Comparison of ENCODE assay signal across 16 cellular contexts in the genomic region with DNA sequence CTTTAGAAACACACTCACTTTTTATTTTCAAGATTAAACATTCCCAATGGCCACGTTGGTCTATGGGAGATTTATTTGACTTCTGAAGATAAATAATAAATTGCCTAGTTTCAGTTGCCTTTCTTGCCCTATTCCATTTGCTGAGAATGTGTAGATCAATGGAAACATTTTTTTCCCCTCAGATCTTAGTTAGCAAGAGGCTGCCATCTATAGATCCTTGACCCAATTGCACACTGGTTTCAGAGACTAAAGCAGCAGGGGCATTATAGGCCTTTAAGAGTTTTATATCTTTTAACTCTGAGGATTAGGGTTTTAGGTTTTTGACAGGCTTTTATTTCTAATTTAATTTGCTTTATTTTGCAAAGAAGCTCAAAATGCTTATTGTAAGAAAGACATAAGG.
DNase-seq lines count a peak whose midpoint lies in the region; FAIRE-seq and TF ChIP-seq lines count a peak whose summit lies in the region.
"Had no signal": no experiment of that assay in that cellular context is flagged by ENCODE, and none has a peak within 500 bp of the region (broad histone marks: within the 10 kb centered on the region; RNA-seq: fewer than 3 reads in every experiment).

No MANE protein-coding gene starts in this region.

- H3K36me3 ChIP-seq in spleen (no peaks in the 10 kb centered on the region), esophagus squamous epithelium (no peaks in the 10 kb centered on the region)
- H3K36me3 ChIP-seq: right lobe of liver, thyroid gland had no signal

- WGBS in spleen, 5 donors = 63 to 83% (median 73%) methylated on average over 1 of the region's 1 CpG
- 39 to 48% methylated on average over 1 of the region's 1 CpG for WGBS in esophagus squamous epithelium, 2 donors

- TF ChIP-seq POLR2A in GM12891 (IDR thresholded peaks at IDR 0.05; ENCODE audit: low read depth, low read length) (no peak), spleen (IDR thresholded peaks at IDR 0.05) (no peak), esophagus squamous epithelium (IDR thresholded peaks at IDR 0.05) (no peak)

- H3K4me3 ChIP-seq in spleen (no peak overlapping the region), esophagus squamous epithelium (no peak overlapping the region)
- H3K4me3 ChIP-seq: coronary artery, right lobe of liver, thyroid gland had no signal

- no peaks in the 10 kb centered on the region for H3K27me3 ChIP-seq in spleen (replicated peaks in 1 of 7)
- H3K27me3 ChIP-seq in esophagus squamous epithelium = peaks cover 0 to 7% (median 0%) of the 10 kb centered on the region in 4 donors
- H3K27me3 ChIP-seq: right lobe of liver, thyroid gland had no signal

- H3K4me1 ChIP-seq in spleen (no peaks in the 10 kb centered on the region), esophagus squamous epithelium (peaks cover 0 to 3% (median 0%) of the 10 kb centered on the region in 3 donors)
- H3K4me1 ChIP-seq: right lobe of liver, thyroid gland had no signal

- H3K9me3 ChIP-seq in spleen = no peaks in the 10 kb centered on the region
- no peaks in the 10 kb centered on the region for H3K9me3 ChIP-seq in esophagus squamous epithelium
- H3K9me3 ChIP-seq: right lobe of liver, thyroid gland had no signal

- H3K27ac ChIP-seq in VCaP (no peak overlapping the region), spleen (no peak overlapping the region), esophagus squamous epithelium (no peak overlapping the region)
- H3K27ac ChIP-seq: coronary artery, right lobe of liver, thyroid gland had no signal

- peak; percentile 14 for FAIRE-seq in A204.1 (lab: Jason Lieb, UNC)
- FAIRE-seq in GM12891 (lab: Jason Lieb, UNC) = peak; percentile 54
- FAIRE-seq: keratinocyte had no signal

- peak; percentile 24; the same call in 1 of the 2 replicates for TF ChIP-seq CTCF in VCaP (conservative IDR thresholded peaks at IDR 0.05)
- no peak for TF ChIP-seq CTCF in spleen (IDR thresholded peaks at IDR 0.05 in 8 of 11, conservative IDR thresholded peaks at IDR 0.05 in 3 of 11)
- no peak for TF ChIP-seq CTCF in esophagus squamous epithelium (IDR thresholded peaks at IDR 0.05)

- intact Hi-C loops in spleen (cut with DNase I; ENCODE audit: low total_unique reads) (no loop called here), esophagus squamous epithelium (cut with DNase I) (no loop called here)

- no peak for DNase-seq in GM12891 (ENCODE audit: insufficient read length, low spot score)
- peak; percentile 7 for DNase-seq in NCI-H1436 treated with DMSO at 0.1 percent for 48 hours (lab: John Stamatoyannopoulos, UW)
- DNase-seq in spleen = no peak
- no peak for DNase-seq in esophagus squamous epithelium (lab: John Stamatoyannopoulos, UW)
- DNase-seq in CD1c-positive myeloid dendritic cell (ENCODE audit: extremely low spot score) = no peak
- DNase-seq in AML-193 (lab: John Stamatoyannopoulos, UW) = no peak
- DNase-seq: activated gamma-delta T cell; erythroblast; NCI-H2029 treated with DMSO at 0.1 percent for 48 hours; right lobe of liver; stimulated activated CD4-positive, alpha-beta T cell treated with anti-CD3 and anti-CD28 coated beads, Interleukin-4, amount 100 ng/mL, for 1 hour; thyroid gland had no signal

TF ChIP-seq in GM12891, 5 proteins besides CTCF, POLR2A, EP300 and RAD21:
- TF ChIP-seq TAF1 (IDR thresholded peaks at IDR 0.05; ENCODE audit: low read depth, low read length) (no peak), SPI1 (IDR thresholded peaks at IDR 0.05; ENCODE audit: low read depth, low read length) (no peak), POLR2AphosphoS5 (IDR thresholded peaks at IDR 0.05; ENCODE audit: low read depth, low read length) (no peak), PAX5 (IDR thresholded peaks at IDR 0.05; ENCODE audit: insufficient read depth, low read length, severe bottlenecking) (no peak), POU2F2 (IDR thresholded peaks at IDR 0.05; ENCODE audit: low read depth, low read length) (no peak)
